ENCODE assay signal across 9 cellular contexts in the genomic region with DNA sequence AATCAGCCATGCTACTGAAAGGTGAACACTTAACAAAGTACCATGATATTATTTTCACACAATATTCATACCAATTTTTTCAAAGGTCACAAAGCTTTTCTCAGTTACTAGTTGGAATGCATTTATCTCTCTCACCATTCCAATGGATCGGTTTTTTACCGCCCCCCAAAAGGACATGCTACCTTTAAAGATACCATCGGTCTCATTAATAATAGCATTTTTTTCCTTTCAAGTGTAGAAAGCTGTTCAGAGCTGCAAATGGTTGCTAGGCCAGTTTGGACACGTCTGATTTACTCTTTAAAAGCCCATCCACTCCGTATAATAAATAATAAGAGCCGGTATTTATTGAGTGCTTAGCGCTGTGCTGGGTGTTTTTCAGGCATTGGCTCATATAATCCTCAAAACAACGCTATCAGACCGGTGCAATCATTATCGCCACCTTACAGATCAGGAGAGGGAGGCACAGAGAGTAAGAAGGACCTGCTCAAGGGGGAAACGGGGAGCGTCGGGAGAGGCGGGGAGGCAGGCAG. TPM values are rescaled to one million over a fixed set of nuclear protein-coding genes. Genes with fewer than 3 reads are reported as not detected.
A peak's percentile ranks its signal among the peaks of the same experiment; 100 is the strongest.
DNase-seq lines count a peak whose midpoint lies in the region; ATAC-seq, FAIRE-seq and TF ChIP-seq lines count a peak whose summit lies in the region.
"Had no signal": no experiment of that assay in that cellular context is flagged by ENCODE, and none has a peak within 500 bp of the region (broad histone marks: within the 10 kb centered on the region; RNA-seq: fewer than 3 reads in every experiment).

No MANE protein-coding gene starts in this region.

- H3K4me3 ChIP-seq in kidney (ENCODE audit: low read length in 2 of 2) = peak overlapping the region; percentile 68 to 84

- peaks cover 10% of the 10 kb centered on the region for H3K4me1 Mint-ChIP-seq in activated T-helper 2 cell treated with anti-CD3 and anti-CD28 coated beads, Interferon-gamma antibody, Interleukin-2, Interleukin-4, amounts not matched to agents 10 μg/mL and 5 μg/mL and 100 μg/mL, durations not matched to agents 14 hours and 24 hours and 36 hours (ENCODE audit: low read depth)
- peaks cover 17% of the 10 kb centered on the region for H3K4me1 Mint-ChIP-seq in stimulated activated effector memory CD8-positive, alpha-beta T cell treated with anti-CD3 and anti-CD28 coated beads, Interleukin-12 subunit alpha, Interleukin-12 subunit beta, amount 100 ng/mL, for 72 hours

- H3K4me1 ChIP-seq in kidney (ENCODE audit: control insufficient read depth in 1 of 2, insufficient read depth in 1 of 2, low read depth in 1 of 2, low read length in 2 of 2) = peaks cover 10 to 19% of the 10 kb centered on the region in 2 donors

- peak overlapping the region in 1 of 2 donors; percentile 33 for H3K27ac ChIP-seq in kidney (ENCODE audit: low read depth in 2 of 2, low read length in 2 of 2)

- peak overlapping the region; percentile 10 to 65 for H3K9ac ChIP-seq in kidney (ENCODE audit: low read length in 2 of 2)

- H3K36me3 ChIP-seq in kidney (ENCODE audit: control insufficient read depth in 1 of 2, insufficient read depth in 2 of 2, low read length in 2 of 2) = no peaks in the 10 kb centered on the region

- no peak overlapping the region for H3K27ac Mint-ChIP-seq in activated T-helper 2 cell treated with anti-CD3 and anti-CD28 coated beads, Interferon-gamma antibody, Interleukin-2, Interleukin-4, amounts not matched to agents 10 μg/mL and 5 μg/mL and 100 μg/mL, durations not matched to agents 14 hours and 24 hours and 36 hours
- no peak overlapping the region for H3K27ac Mint-ChIP-seq in stimulated activated effector memory CD8-positive, alpha-beta T cell treated with anti-CD3 and anti-CD28 coated beads, Interleukin-12 subunit alpha, Interleukin-12 subunit beta, amount 100 ng/mL, for 72 hours

- DNase-seq in NCI-H1694 treated with DMSO at 0.1 percent for 48 hours (lab: John Stamatoyannopoulos, UW) (peak; percentile 73), NCI-H1694 (lab: John Stamatoyannopoulos, UW) (no peak), kidney (no peak), NCI-H2196 (lab: John Stamatoyannopoulos, UW; ENCODE audit: unreplicated experiment) (no peak)
- no peak for DNase-seq in activated T-helper 2 cell treated with anti-CD3 and anti-CD28 coated beads, Interferon-gamma antibody, Interleukin-2, Interleukin-4, amounts not matched to agents 10 μg/mL and 5 μg/mL and 100 μg/mL, durations not matched to agents 14 hours and 24 hours and 36 hours (ENCODE audit: low spot score)
- DNase-seq in stimulated activated effector memory CD8-positive, alpha-beta T cell treated with anti-CD3 and anti-CD28 coated beads, Interleukin-12 subunit alpha, Interleukin-12 subunit beta, amount 100 ng/mL, for 72 hours (ENCODE audit: low spot score in 2 of 2) = no peak

- no peaks in the 10 kb centered on the region for H3K9me3 ChIP-seq in kidney (ENCODE audit: control insufficient read depth in 1 of 2, low read length in 2 of 2)

- intact Hi-C loops in activated T-helper 2 cell treated with anti-CD3 and anti-CD28 coated beads, Interferon-gamma antibody, Interleukin-2, Interleukin-4, amounts not matched to agents 10 μg/mL and 5 μg/mL and 100 μg/mL, durations not matched to agents 14 hours and 24 hours and 36 hours (cut with micrococcal nuclease) = no loop called here
- intact Hi-C loops in kidney (cut with DNase I) = no loop called here

- FAIRE-seq in kidney (lab: Jason Lieb, UNC) = no peak
- FAIRE-seq: A204.1 had no signal

- no peak for ATAC-seq in stimulated activated effector memory CD8-positive, alpha-beta T cell treated with anti-CD3 and anti-CD28 coated beads, Interleukin-12 subunit alpha, Interleukin-12 subunit beta, amount 100 ng/mL, for 72 hours
- ATAC-seq in HG02588 (IDR thresholded peaks at IDR 0.05; ENCODE audit: unreplicated experiment) = no peak
- no peak for ATAC-seq in HG03378 (IDR thresholded peaks at IDR 0.05; ENCODE audit: unreplicated experiment)

- no peak for TF ChIP-seq CTCF in kidney (IDR thresholded peaks at IDR 0.05; ENCODE audit: borderline replicate concordance, extremely low read depth, insufficient read depth)

- peaks cover 67% of the 10 kb centered on the region for H3K27me3 Mint-ChIP-seq in activated T-helper 2 cell treated with anti-CD3 and anti-CD28 coated beads, Interferon-gamma antibody, Interleukin-2, Interleukin-4, amounts not matched to agents 10 μg/mL and 5 μg/mL and 100 μg/mL, durations not matched to agents 14 hours and 24 hours and 36 hours (ENCODE audit: low read depth)

- H3K9me3 Mint-ChIP-seq in activated T-helper 2 cell treated with anti-CD3 and anti-CD28 coated beads, Interferon-gamma antibody, Interleukin-2, Interleukin-4, amounts not matched to agents 10 μg/mL and 5 μg/mL and 100 μg/mL, durations not matched to agents 14 hours and 24 hours and 36 hours = no peaks in the 10 kb centered on the region
- H3K9me3 Mint-ChIP-seq in stimulated activated effector memory CD8-positive, alpha-beta T cell treated with anti-CD3 and anti-CD28 coated beads, Interleukin-12 subunit alpha, Interleukin-12 subunit beta, amount 100 ng/mL, for 72 hours = no peaks in the 10 kb centered on the region

- H3K4me3 Mint-ChIP-seq in activated T-helper 2 cell treated with anti-CD3 and anti-CD28 coated beads, Interferon-gamma antibody, Interleukin-2, Interleukin-4, amounts not matched to agents 10 μg/mL and 5 μg/mL and 100 μg/mL, durations not matched to agents 14 hours and 24 hours and 36 hours (ENCODE audit: low read depth) = peak overlapping the region; percentile 75
- H3K4me3 Mint-ChIP-seq in stimulated activated effector memory CD8-positive, alpha-beta T cell treated with anti-CD3 and anti-CD28 coated beads, Interleukin-12 subunit alpha, Interleukin-12 subunit beta, amount 100 ng/mL, for 72 hours = peak overlapping the region; percentile 67

- H3K36me3 Mint-ChIP-seq in activated T-helper 2 cell treated with anti-CD3 and anti-CD28 coated beads, Interferon-gamma antibody, Interleukin-2, Interleukin-4, amounts not matched to agents 10 μg/mL and 5 μg/mL and 100 μg/mL, durations not matched to agents 14 hours and 24 hours and 36 hours (ENCODE audit: low read depth) = no peaks in the 10 kb centered on the region
- no peaks in the 10 kb centered on the region for H3K36me3 Mint-ChIP-seq in stimulated activated effector memory CD8-positive, alpha-beta T cell treated with anti-CD3 and anti-CD28 coated beads, Interleukin-12 subunit alpha, Interleukin-12 subunit beta, amount 100 ng/mL, for 72 hours

RNA-seq across cellular contexts. Expression of a gene that starts 35.0 kb away (rescaled TPM):
- not detected in 2 replicates for total RNA-seq in activated T-helper 2 cell treated with anti-CD3 and anti-CD28 coated beads, Interferon-gamma antibody, Interleukin-2, Interleukin-4, amounts not matched to agents 10 μg/mL and 5 μg/mL and 100 μg/mL, durations not matched to agents 14 hours and 24 hours and 36 hours
- total RNA-seq in kidney = 86.6 TPM
- 14.8 TPM for polyA plus RNA-seq in kidney (ENCODE audit: insufficient read depth, low read depth, low replicate concordance)

Comparison
In these comparisons a context has a peak if more than half of its experiments do, and no peak if none do; other contexts are left out.
1. RNA of a gene that starts 35.0 kb away (total RNA-seq): 86.6 TPM in kidney (single experiment); not detected in activated T-helper 2 cell treated with anti-CD3 and anti-CD28 coated beads, Interferon-gamma antibody, Interleukin-2, Interleukin-4, amounts not matched to agents 10 μg/mL and 5 μg/mL and 100 μg/mL, durations not matched to agents 14 hours and 24 hours and 36 hours; every median in the first group is over 10 times any median in the second.